Comparison of ENCODE assay signal across 16 cellular contexts in the genomic region with DNA sequence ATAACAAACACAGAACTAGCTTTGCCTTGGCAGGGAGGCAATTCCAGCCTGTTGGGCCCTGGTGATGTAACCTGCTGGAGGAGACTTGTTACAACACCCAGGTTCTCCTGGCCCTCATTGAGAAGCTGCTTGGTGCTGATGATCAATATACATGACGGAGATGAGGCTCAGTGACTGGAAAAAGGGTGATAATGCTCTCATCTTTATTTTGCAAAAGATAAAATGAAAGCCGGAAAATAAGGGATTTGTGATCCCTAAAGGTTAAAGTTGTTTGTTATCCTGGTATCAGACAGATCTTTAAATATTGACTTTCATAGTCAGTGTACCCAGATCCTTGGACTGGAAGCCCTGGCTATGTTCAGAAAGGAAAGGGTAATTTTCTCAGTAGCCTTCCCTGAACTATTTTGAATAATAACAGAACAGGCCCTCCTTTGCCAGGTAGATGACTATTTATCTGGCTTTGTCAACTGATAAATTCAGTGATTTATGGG.
"Had no signal": no experiment of that assay in that cellular context is flagged by ENCODE, and none has a peak within 500 bp of the region (broad histone marks: within the 10 kb centered on the region; RNA-seq: fewer than 3 reads in every experiment).

No MANE protein-coding gene starts in this region.

- H3K36me3 ChIP-seq: cardiac muscle cell, prostate gland, right atrium auricular region, thyroid gland had no signal

- H3K27ac ChIP-seq: cardiac muscle cell, prostate gland, right atrium auricular region, thyroid gland had no signal

- H3K4me1 ChIP-seq: prostate gland, right atrium auricular region, thyroid gland had no signal

- H3K4me3 ChIP-seq: cardiac muscle cell, prostate gland, right atrium auricular region, thyroid gland had no signal

- DNase-seq: activated CD4-positive, alpha-beta T cell treated with anti-CD3 and anti-CD28 coated beads for 1 hour; activated gamma-delta T cell treated with Interleukin-2 at 50 U/mL for 16 hours; amniotic stem cell; dermis blood vessel endothelial cell; effector memory CD4-positive, alpha-beta T cell; foreskin fibroblast; hippocampal formation; stimulated activated CD4-positive, alpha-beta T cell treated with anti-CD3 and anti-CD28 coated beads, Interleukin-2, amount 100 ng/mL, for 24 hours; stimulated activated naive CD4-positive, alpha-beta T cell treated with Interleukin-2 at 50 U/mL for 16 hours; T-cell; T1000; thyroid gland had no signal

- ATAC-seq: T-cell had no signal

- H3K27me3 ChIP-seq: cardiac muscle cell, right atrium auricular region, thyroid gland had no signal

- FAIRE-seq: keratinocyte had no signal

- H3K9me3 ChIP-seq: prostate gland, right atrium auricular region, thyroid gland had no signal
